Comparison of ENCODE assay signal across 1 cellular context in genomic region chr15:90864507-90864906, GRCh38.
A peak's percentile ranks its signal among the peaks of the same experiment; 100 is the strongest.
TF ChIP-seq lines count a peak whose summit lies in the region.

No MANE protein-coding gene starts in this region.

TF ChIP-seq in HepG2, 621 proteins besides CTCF, POLR2A, EP300 and RAD21:
- TF ChIP-seq RBAK (CRISPR knock-in tag; IDR thresholded peaks at IDR 0.05) = no peak
- TF ChIP-seq FOSL2 (CRISPR knock-in tag; IDR thresholded peaks at IDR 0.05) = peak; percentile 29; the same call in 1 of the 2 replicates
